Comparison of ENCODE assay signal across 9 cellular contexts in the genomic region with DNA sequence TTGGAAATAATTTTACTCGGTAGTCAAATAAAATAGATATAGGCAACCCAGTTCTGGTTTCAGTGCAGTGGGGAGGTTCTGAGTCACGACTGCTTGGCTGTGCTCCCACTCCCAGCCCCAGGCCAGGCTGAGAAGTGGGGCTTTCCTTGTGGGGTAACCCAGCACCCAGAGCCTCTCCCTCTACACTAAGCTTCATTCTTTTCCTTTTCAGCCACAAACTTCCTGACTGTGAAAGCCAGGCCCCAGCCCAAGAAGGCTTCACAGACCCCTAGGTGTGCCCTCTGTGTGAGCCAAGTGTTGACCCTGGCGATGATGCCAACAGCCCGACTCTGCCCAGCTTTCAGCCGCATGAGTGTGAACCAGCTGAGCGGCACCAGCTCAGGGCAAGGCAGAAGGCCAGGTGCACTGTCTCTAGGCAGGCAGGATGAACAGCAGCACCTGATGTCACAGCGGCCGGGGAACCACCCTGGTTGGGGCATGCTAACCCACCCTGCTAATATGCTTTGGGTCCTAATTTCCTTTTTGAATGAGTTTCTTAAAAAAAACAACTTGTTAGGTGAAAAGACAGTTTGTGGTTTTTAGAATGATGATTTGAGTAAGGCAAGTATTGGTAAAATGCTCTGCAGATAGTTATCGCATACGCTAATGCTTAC.
DNase-seq lines count a peak whose midpoint lies in the region; ATAC-seq and TF ChIP-seq lines count a peak whose summit lies in the region.
"Had no signal": no experiment of that assay in that cellular context is flagged by ENCODE, and none has a peak within 500 bp of the region (broad histone marks: within the 10 kb centered on the region; RNA-seq: fewer than 3 reads in every experiment).

No MANE protein-coding gene starts in this region.

- no peaks in the 10 kb centered on the region for H3K9me3 Mint-ChIP-seq in activated naive CD4-positive, alpha-beta T cell treated with anti-CD3 and anti-CD28 coated beads, Interleukin-2, amount 10 ng/mL, durations not matched to agents 7 days and 5 days

- peak overlapping the region; percentile 93 for H3K27ac ChIP-seq in RWPE1
- H3K27ac ChIP-seq: cardiac muscle cell had no signal

- peaks cover 55% of the 10 kb centered on the region for H3K4me1 Mint-ChIP-seq in activated naive CD4-positive, alpha-beta T cell treated with anti-CD3 and anti-CD28 coated beads, Interleukin-2, amount 10 ng/mL, durations not matched to agents 7 days and 5 days

- H3K27me3 Mint-ChIP-seq in activated naive CD4-positive, alpha-beta T cell treated with anti-CD3 and anti-CD28 coated beads, Interleukin-2, amount 10 ng/mL, durations not matched to agents 7 days and 5 days, result peaks cover 14% of the 10 kb centered on the region

- peak; percentile 89 for ATAC-seq in GM18867 (IDR thresholded peaks at IDR 0.05; ENCODE audit: unreplicated experiment)
- peak; percentile 78 for ATAC-seq in HG02970 (IDR thresholded peaks at IDR 0.05; ENCODE audit: low FRiP score, unreplicated experiment)

- peak overlapping the region; percentile 93 for H3K27ac Mint-ChIP-seq in activated naive CD4-positive, alpha-beta T cell treated with anti-CD3 and anti-CD28 coated beads, Interleukin-2, amount 10 ng/mL, durations not matched to agents 7 days and 5 days

- DNase-seq in RWPE1 (ENCODE audit: low spot score) (peak; percentile 77), hepatic stellate cell (ENCODE audit: low spot score) (peak; percentile 53), SKM-1 (lab: John Stamatoyannopoulos, UW; ENCODE audit: unreplicated experiment) (no peak), foreskin melanocyte (no peak)
- DNase-seq in activated naive CD4-positive, alpha-beta T cell treated with anti-CD3 and anti-CD28 coated beads, Interleukin-2, amount 10 ng/mL, durations not matched to agents 7 days and 5 days, result peak; percentile 76
- DNase-seq in stimulated activated CD8-positive, alpha-beta memory T cell treated with anti-CD3 and anti-CD28 coated beads, Interleukin-12 subunit alpha, Interleukin-12 subunit beta, amount 100 ng/mL, for 4 hours (ENCODE audit: low read depth), result peak; percentile 65

- no peak for TF ChIP-seq CTCF in RWPE1 (conservative IDR thresholded peaks at IDR 0.05; ENCODE audit: low read depth)

- POLR2A ChIA-PET in RWPE1 (lab: Yijun Ruan, JAX; ENCODE audit: low non-redundant PET), result interaction anchor here (1.2 kb wide), 1 partner anchor 34 kb away, joined by 3 read pairs; no protein-coding TSS in a partner anchor

- peak overlapping the region; percentile 39 for H3K4me3 Mint-ChIP-seq in activated naive CD4-positive, alpha-beta T cell treated with anti-CD3 and anti-CD28 coated beads, Interleukin-2, amount 10 ng/mL, durations not matched to agents 7 days and 5 days

- no peaks in the 10 kb centered on the region for H3K36me3 Mint-ChIP-seq in activated naive CD4-positive, alpha-beta T cell treated with anti-CD3 and anti-CD28 coated beads, Interleukin-2, amount 10 ng/mL, durations not matched to agents 7 days and 5 days

- CTCF ChIA-PET in RWPE1 (lab: Yijun Ruan, JAX), result interaction anchor here (0.6 to 1.4 kb wide), 4 partner anchors 54 to 1683 kb away, joined by 3 to 6 read pairs (median 3); a partner anchor contains a TSS
- CTCF ChIA-PET in activated naive CD4-positive, alpha-beta T cell treated with anti-CD3 and anti-CD28 coated beads, Interleukin-2, amount 10 ng/mL, durations not matched to agents 7 days and 5 days (lab: Charles Lee), result interaction anchor here (0.8 to 12.4 kb wide), 15 partner anchors 10 to 143 kb away, joined by 3 to 147 read pairs (median 5); a partner anchor contains a TSS

Comparison
In these comparisons a context has a peak if more than half of its experiments do, and no peak if none do; other contexts are left out.
1. DNase-seq: peak in RWPE1 (single experiment), activated naive CD4-positive, alpha-beta T cell treated with anti-CD3 and anti-CD28 coated beads, Interleukin-2, amount 10 ng/mL, durations not matched to agents 7 days and 5 days (single experiment), hepatic stellate cell (single experiment) and stimulated activated CD8-positive, alpha-beta memory T cell treated with anti-CD3 and anti-CD28 coated beads, Interleukin-12 subunit alpha, Interleukin-12 subunit beta, amount 100 ng/mL, for 4 hours (single experiment); none in SKM-1 (single experiment) and foreskin melanocyte (single experiment).